In genomic region chr2:30231726-30232026, GRCh38 we compare ENCODE assay signal across 8 cellular contexts. TPM values are rescaled to one million over a fixed set of nuclear protein-coding genes. Genes with fewer than 3 reads are reported as not detected.
DNase-seq lines count a peak whose midpoint lies in the region; ATAC-seq and TF ChIP-seq lines count a peak whose summit lies in the region.

No MANE protein-coding gene starts in this region.

- POLR2A ChIA-PET in CD8-positive, alpha-beta T cell (lab: Charles Lee), result interaction anchor here (0.5 to 9.7 kb wide), 25 partner anchors 9 to 480 kb away, joined by 3 to 123 read pairs (median 10); partner anchors contain the start of genes LCLAT1 and YPEL5
- POLR2A ChIA-PET in GM10248 (lab: Yijun Ruan, JAX), result interaction anchor here (0.6 to 1.8 kb wide), 17 partner anchors 9 to 480 kb away, joined by 3 to 23 read pairs (median 4); partner anchors contain the start of genes LCLAT1 and YPEL5

- peak overlapping the region; percentile 96 for H3K4me3 ChIP-seq in CD8-positive, alpha-beta T cell (ENCODE audit: low read depth, low read length)
- H3K4me3 ChIP-seq in fibroblast of the aortic adventitia (ENCODE audit: low read depth, low read length), result peak overlapping the region; percentile 83

- intact Hi-C loops in CD8-positive, alpha-beta T cell (cut with DNase I, micrococcal nuclease), result loop anchor here (1.0 to 5.0 kb wide), 14 partner anchors 7 to 1831 kb away; partner anchors contain the start of genes LCLAT1 (in 1 of the 2) and SPAST (in 1 of the 2)

- ATAC-seq in CD8-positive, alpha-beta T cell, result no peak
- peak; percentile 8 for ATAC-seq in HG02943 (IDR thresholded peaks at IDR 0.05; ENCODE audit: low read depth, unreplicated experiment)
- ATAC-seq in HG02571 (IDR thresholded peaks at IDR 0.05; ENCODE audit: unreplicated experiment), result no peak

- H3K36me3 ChIP-seq in CD8-positive, alpha-beta T cell (ENCODE audit: insufficient read depth, low read length), result peaks cover 18% of the 10 kb centered on the region

- peak overlapping the region; percentile 96 for H3K27ac Mint-ChIP-seq in CD8-positive, alpha-beta T cell
- H3K27ac Mint-ChIP-seq in progenitor cell of endocrine pancreas, result peak overlapping the region; percentile 89

- no peaks in the 10 kb centered on the region for H3K27me3 ChIP-seq in CD8-positive, alpha-beta T cell (ENCODE audit: insufficient read depth, low read length)

- no peaks in the 10 kb centered on the region for H3K9me3 Mint-ChIP-seq in CD8-positive, alpha-beta T cell
- H3K9me3 Mint-ChIP-seq in progenitor cell of endocrine pancreas (ENCODE audit: low read depth), result no peaks in the 10 kb centered on the region

- TF ChIP-seq CTCF in CD8-positive, alpha-beta T cell (IDR thresholded peaks at IDR 0.05), result no peak
- TF ChIP-seq CTCF in fibroblast of the aortic adventitia (IDR thresholded peaks at IDR 0.05; ENCODE audit: insufficient read depth, low read length) (no peak), progenitor cell of endocrine pancreas (IDR thresholded peaks at IDR 0.05; ENCODE audit: unreplicated experiment) (no peak), GM10248 (IDR thresholded peaks at IDR 0.05; ENCODE audit: control extremely low read depth, extremely low read depth, low read depth, missing control alignments) (no peak)

- no peaks in the 10 kb centered on the region for H3K27me3 Mint-ChIP-seq in CD8-positive, alpha-beta T cell (ENCODE audit: low read depth)
- peaks cover 32% of the 10 kb centered on the region for H3K27me3 Mint-ChIP-seq in progenitor cell of endocrine pancreas

- peaks cover 64% of the 10 kb centered on the region for H3K4me1 Mint-ChIP-seq in CD8-positive, alpha-beta T cell (ENCODE audit: low read depth)
- H3K4me1 Mint-ChIP-seq in progenitor cell of endocrine pancreas (ENCODE audit: low read depth), result peaks cover 19% of the 10 kb centered on the region

- CTCF ChIA-PET in CD8-positive, alpha-beta T cell (lab: Charles Lee), result interaction anchor here (0.7 to 25.2 kb wide), 11 partner anchors 7 to 475 kb away, joined by 3 to 347 read pairs (median 7); partner anchors contain the start of gene LCLAT1
- CTCF ChIA-PET in GM10248 (lab: Yijun Ruan, JAX), result interaction anchor here (1.4 to 1.6 kb wide), 3 partner anchors 15 to 67 kb away, joined by 4 to 5 read pairs (median 5); no protein-coding TSS in a partner anchor

- H3K27ac ChIP-seq in CD8-positive, alpha-beta T cell (ENCODE audit: low read depth, low read length), result peak overlapping the region; percentile 99

- peak overlapping the region; percentile 94 for H3K4me3 Mint-ChIP-seq in CD8-positive, alpha-beta T cell
- peak overlapping the region; percentile 85 for H3K4me3 Mint-ChIP-seq in progenitor cell of endocrine pancreas (ENCODE audit: low read depth)

- no peak for DNase-seq in CD8-positive, alpha-beta T cell
- DNase-seq in activated CD4-positive, CD25-positive, alpha-beta regulatory T cell (lab: John Stamatoyannopoulos, UW), result peak in 3 of 4 experiments; percentile 44 to 59 (median 54)
- DNase-seq in fibroblast of the aortic adventitia (ENCODE audit: low read depth) (no peak), progenitor cell of endocrine pancreas (ENCODE audit: low spot score, unreplicated experiment) (no peak), GM10248 (ENCODE audit: extremely low spot score) (no peak), NCI-H2107 (lab: John Stamatoyannopoulos, UW) (no peak)

- no peaks in the 10 kb centered on the region for H3K9me3 ChIP-seq in CD8-positive, alpha-beta T cell (ENCODE audit: low read length)

- peaks cover 34% of the 10 kb centered on the region for H3K36me3 Mint-ChIP-seq in CD8-positive, alpha-beta T cell
- peaks cover 10% of the 10 kb centered on the region for H3K36me3 Mint-ChIP-seq in progenitor cell of endocrine pancreas (ENCODE audit: insufficient read depth)

- peaks cover 52% of the 10 kb centered on the region for H3K4me1 ChIP-seq in CD8-positive, alpha-beta T cell (ENCODE audit: insufficient read depth, low read length)

RNA-seq across cellular contexts. Expression of gene LBH, which starts 0.3 kb away (rescaled TPM):
- total RNA-seq in CD8-positive, alpha-beta T cell, result 100 to 1,000 TPM; 127 to 133 TPM
- total RNA-seq in fibroblast of the aortic adventitia (ENCODE audit: low replicate concordance) (21.1 and 61.2 TPM in 2 replicates), progenitor cell of endocrine pancreas (62.3 and 80.5 TPM in 2 replicates)

Comparison
In these comparisons a context has a peak if more than half of its experiments do, and no peak if none do; other contexts are left out.
1. DNase-seq: peak in activated CD4-positive, CD25-positive, alpha-beta regulatory T cell (3 of 4); none in CD8-positive, alpha-beta T cell (0 of 7), fibroblast of the aortic adventitia (single experiment), progenitor cell of endocrine pancreas (single experiment), GM10248 (single experiment) and NCI-H2107 (single experiment).